In genomic region chr15:39579487-39580116, GRCh38 we compare ENCODE assay signal across 9 cellular contexts. TPM values are rescaled to one million over a fixed set of nuclear protein-coding genes. Genes with fewer than 3 reads are reported as not detected.
A peak's percentile ranks its signal among the peaks of the same experiment; 100 is the strongest.
DNase-seq lines count a peak whose midpoint lies in the region; ATAC-seq and TF ChIP-seq lines count a peak whose summit lies in the region.
"Had no signal": no experiment of that assay in that cellular context is flagged by ENCODE, and none has a peak within 500 bp of the region (broad histone marks: within the 10 kb centered on the region; RNA-seq: fewer than 3 reads in every experiment).

No MANE protein-coding gene starts in this region.

- peak overlapping the region in 7 of 8 donors; percentile 1 to 74 (median 64) for H3K4me3 Mint-ChIP-seq in naive B cell

- H3K4me1 Mint-ChIP-seq in naive B cell: peaks cover 11 to 15% (median 15%) of the 10 kb centered on the region in 3 donors

- H3K27ac ChIP-seq in fibroblast of lung (ENCODE audit: insufficient read depth, low read length): peak overlapping the region; percentile 97

- H3K9me3 Mint-ChIP-seq in naive B cell: no peaks in the 10 kb centered on the region
- H3K9me3 Mint-ChIP-seq: activated naive CD4-positive, alpha-beta T cell treated with anti-CD3 and anti-CD28 coated beads, Interleukin-2, amount 50 U/mL, for 24 hours had no signal

- H3K36me3 Mint-ChIP-seq in naive B cell: no peaks in the 10 kb centered on the region
- H3K36me3 Mint-ChIP-seq: activated naive CD4-positive, alpha-beta T cell treated with anti-CD3 and anti-CD28 coated beads, Interleukin-2, amount 50 U/mL, for 24 hours had no signal

- ATAC-seq in naive B cell (ENCODE audit: low read depth in 2 of 2) (no peak), HG03045 (IDR thresholded peaks at IDR 0.05; ENCODE audit: unreplicated experiment) (no peak), HG02870 (IDR thresholded peaks at IDR 0.05; ENCODE audit: unreplicated experiment) (no peak)

- H3K9ac ChIP-seq in fibroblast of lung (ENCODE audit: insufficient read depth, low read length): peak overlapping the region; percentile 94

- peak overlapping the region; percentile 98 for H3K4me2 ChIP-seq in fibroblast of lung (ENCODE audit: extremely low read depth, insufficient read depth, low read length)

- H3K4me1 ChIP-seq in fibroblast of lung (ENCODE audit: control insufficient read depth, extremely low read depth, insufficient read depth, low read length): peaks cover 11% of the 10 kb centered on the region

- H4K20me1 ChIP-seq in fibroblast of lung (ENCODE audit: control insufficient read depth, extremely low read depth, insufficient read depth, low read length): peaks cover 7% of the 10 kb centered on the region

- peaks cover 55 to 78% (median 65%) of the 10 kb centered on the region in 3 donors for H3K27me3 Mint-ChIP-seq in naive B cell

- peaks cover 36% of the 10 kb centered on the region for H3K79me2 ChIP-seq in fibroblast of lung (ENCODE audit: control insufficient read depth, insufficient read depth, low read length)

- DNase-seq in NCI-H2171 treated with DMSO at 0.1 percent for 48 hours (lab: John Stamatoyannopoulos, UW) (peak; percentile 73), NCI-H2171 (lab: John Stamatoyannopoulos, UW) (no peak), SHP77 treated with DMSO at 0.1 percent for 48 hours (lab: John Stamatoyannopoulos, UW) (peak; percentile 12), fibroblast of lung (ENCODE audit: low read depth in 2 of 2) (peak; percentile 95), naive B cell (no peak), cerebellar nuclear complex (lab: John Stamatoyannopoulos, UW) (no peak)

- peaks cover 18% of the 10 kb centered on the region for H3K36me3 ChIP-seq in fibroblast of lung (ENCODE audit: control insufficient read depth, insufficient read depth, low read length)

- no peaks in the 10 kb centered on the region for H3K27me3 ChIP-seq in fibroblast of lung (ENCODE audit: control insufficient read depth, insufficient read depth, low read length)

- H3K27ac Mint-ChIP-seq in naive B cell: no peak overlapping the region
- H3K27ac Mint-ChIP-seq: activated naive CD4-positive, alpha-beta T cell treated with anti-CD3 and anti-CD28 coated beads, Interleukin-2, amount 50 U/mL, for 24 hours had no signal

- H3K4me3 ChIP-seq in fibroblast of lung (replicated peaks in 1 of 4; ENCODE audit: control extremely low read depth in 1 of 4, insufficient read depth in 1 of 4, low read depth in 3 of 4, low read length in 4 of 4): peak overlapping the region; percentile 51 to 96 (median 65)

- no peaks in the 10 kb centered on the region for H3K9me3 ChIP-seq in fibroblast of lung (ENCODE audit: control insufficient read depth, insufficient read depth, low read depth, low read length)

- H2AFZ ChIP-seq in fibroblast of lung (ENCODE audit: low read length): no peak overlapping the region

- TF ChIP-seq CTCF in fibroblast of lung (conservative IDR thresholded peaks at IDR 0.05 in 1 of 2, IDR thresholded peaks at IDR 0.05 in 1 of 2; ENCODE audit: low read depth in 1 of 2, low read length in 2 of 2): no peak

RNA-seq across cellular contexts. Expression of gene THBS1, which starts 1.3 kb away (rescaled TPM):
- total RNA-seq in fibroblast of lung: 631 and 1,745 TPM in 2 replicates
- polyA plus RNA-seq in fibroblast of lung (533 and 1,512 TPM in 2 replicates), naive B cell (ENCODE audit: low read depth in 6 of 6) (1 to 10 TPM in 1 of 6 donors, under 1 TPM in 4, not detected in 1; 0.31 to 2.3 (median 0.88) TPM)
- polyA plus RNA-seq in fibroblast of lung (2012): 619 and 1,936 TPM in 2 replicates
- polyA minus RNA-seq in fibroblast of lung (ENCODE audit: low replicate concordance): 5,982 and 9,421 TPM in 2 replicates

Comparison
In these comparisons a context has a peak if more than half of its experiments do, and no peak if none do; other contexts are left out.
1. DNase-seq: peak in NCI-H2171 treated with DMSO at 0.1 percent for 48 hours (single experiment), SHP77 treated with DMSO at 0.1 percent for 48 hours (single experiment) and fibroblast of lung (2 of 2); none in NCI-H2171 (single experiment), naive B cell (single experiment) and cerebellar nuclear complex (0 of 2).
2. RNA of gene THBS1, which starts 1.3 kb away (polyA plus RNA-seq): 533 to 1,936 TPM in fibroblast of lung; 0.31 to 2.3 TPM in naive B cell; every median in the first group is over 100 times any median in the second.